ENCODE assay signal across 8 cellular contexts in genomic region chrX:129759576-129760061, GRCh38. TPM values are rescaled to one million over a fixed set of nuclear protein-coding genes. Genes with fewer than 3 reads are reported as not detected.
DNase-seq lines count a peak whose midpoint lies in the region; ATAC-seq and TF ChIP-seq lines count a peak whose summit lies in the region.

No MANE protein-coding gene starts in this region.

- no peaks in the 10 kb centered on the region for H4K20me1 ChIP-seq in neural progenitor cell (ENCODE audit: low read depth)

- H3K27ac ChIP-seq in neural progenitor cell: no peak overlapping the region
- no peak overlapping the region for H3K27ac ChIP-seq in uterus
- H3K27ac ChIP-seq in mesendoderm (ENCODE audit: low read depth, low read length): no peak overlapping the region

- peaks cover 24% of the 10 kb centered on the region for H3K4me1 Mint-ChIP-seq in neural progenitor cell

- no peak overlapping the region for H4K8ac ChIP-seq in mesendoderm (ENCODE audit: low read depth, low read length)

- H3K9ac ChIP-seq in neural progenitor cell (no peak overlapping the region), mesendoderm (ENCODE audit: low read length) (no peak overlapping the region)

- TF ChIP-seq POLR2A in uterus (IDR thresholded peaks at IDR 0.05): no peak

- no peak overlapping the region for H4K5ac ChIP-seq in mesendoderm (ENCODE audit: low read length)

- intact Hi-C loops in uterus (cut with DNase I; ENCODE audit: low total_unique reads): no loop called here

- no peaks in the 10 kb centered on the region for H3K27me3 ChIP-seq in neural progenitor cell
- no peaks in the 10 kb centered on the region for H3K27me3 ChIP-seq in uterus
- no peaks in the 10 kb centered on the region for H3K27me3 ChIP-seq in mesendoderm (ENCODE audit: insufficient read depth, low read length, poor library complexity)

- no peak overlapping the region for H3K4me3 Mint-ChIP-seq in neural progenitor cell

- H3K4me2 ChIP-seq in neural progenitor cell (no peak overlapping the region), mesendoderm (ENCODE audit: low read length) (no peak overlapping the region)

- DNase-seq in AG10803 (ENCODE audit: low read depth): peak; percentile 76
- peak; percentile 4 to 8 (median 6) for DNase-seq in activated CD4-positive, CD25-positive, alpha-beta regulatory T cell (lab: John Stamatoyannopoulos, UW)
- peak; percentile 28 to 37 for DNase-seq in dermis microvascular lymphatic vessel endothelial cell (ENCODE audit: low read depth in 2 of 2)
- peak; percentile 34 for DNase-seq in neural progenitor cell (ENCODE audit: low spot score)
- no peak for DNase-seq in uterus
- DNase-seq in mesendoderm: no peak

- TF ChIP-seq CTCF in AG10803 (conservative IDR thresholded peaks at IDR 0.05; ENCODE audit: low read length): no peak
- TF ChIP-seq CTCF in neural progenitor cell (IDR thresholded peaks at IDR 0.05): no peak
- TF ChIP-seq CTCF in uterus (IDR thresholded peaks at IDR 0.05): no peak

- no peaks in the 10 kb centered on the region for H3K9me3 ChIP-seq in neural progenitor cell (ENCODE audit: low read depth)
- no peaks in the 10 kb centered on the region for H3K9me3 ChIP-seq in uterus

- H3F3A ChIP-seq in neural progenitor cell (ENCODE audit: low read depth): no peaks in the 10 kb centered on the region

- H3K79me1 ChIP-seq in mesendoderm (ENCODE audit: low read length): no peaks in the 10 kb centered on the region

- no peak overlapping the region for H3K4ac ChIP-seq in mesendoderm (ENCODE audit: low read depth, low read length)

- H3K36me3 ChIP-seq in neural progenitor cell (no peaks in the 10 kb centered on the region), uterus (no peaks in the 10 kb centered on the region), mesendoderm (ENCODE audit: control insufficient read depth, insufficient read depth, low read length) (no peaks in the 10 kb centered on the region)

- H3K27ac Mint-ChIP-seq in neural progenitor cell: peak overlapping the region; percentile 78

- H3K27me3 Mint-ChIP-seq in neural progenitor cell (ENCODE audit: insufficient read depth, low read depth): peaks cover 8% of the 10 kb centered on the region

- H3K9me3 Mint-ChIP-seq in neural progenitor cell: no peaks in the 10 kb centered on the region

- H2BK120ac ChIP-seq in mesendoderm (ENCODE audit: low read depth, low read length): no peak overlapping the region

- no peak overlapping the region for H2BK15ac ChIP-seq in mesendoderm (replicated peaks; ENCODE audit: low read depth)

- no peaks in the 10 kb centered on the region for H3K36me3 Mint-ChIP-seq in neural progenitor cell

- ATAC-seq in HG02642 (IDR thresholded peaks at IDR 0.05; ENCODE audit: poor library complexity, unreplicated experiment) (peak; percentile 42), GM18861 (IDR thresholded peaks at IDR 0.05; ENCODE audit: unreplicated experiment) (no peak)

- H3K79me2 ChIP-seq in neural progenitor cell (ENCODE audit: low read depth): no peaks in the 10 kb centered on the region
- H3K79me2 ChIP-seq in mesendoderm (ENCODE audit: control insufficient read depth, insufficient read depth, low read length): no peaks in the 10 kb centered on the region

- no peak overlapping the region for H2AFZ ChIP-seq in neural progenitor cell (replicated peaks)

- H3K4me3 ChIP-seq in AG10803 (ENCODE audit: low read length) (no peak overlapping the region), neural progenitor cell (no peak overlapping the region), uterus (no peak overlapping the region), mesendoderm (ENCODE audit: low read length) (no peak overlapping the region)

- H3K18ac ChIP-seq in mesendoderm (ENCODE audit: low read length): no peak overlapping the region

- H3K4me1 ChIP-seq in neural progenitor cell (no peaks in the 10 kb centered on the region), uterus (no peaks in the 10 kb centered on the region), mesendoderm (ENCODE audit: control insufficient read depth, low read depth, low read length) (no peaks in the 10 kb centered on the region)

- WGBS in mesendoderm (ENCODE audit: extremely low coverage, insufficient coverage, low lambda C conversion rate): no CpG with 5 or more reads among the region's 14 CpGs

- H2BK5ac ChIP-seq in mesendoderm (ENCODE audit: low read length): no peak overlapping the region

- no peak overlapping the region for H2AK5ac ChIP-seq in mesendoderm (ENCODE audit: low read length)

- H3K23ac ChIP-seq in mesendoderm (ENCODE audit: low read length): no peak overlapping the region

- no peak overlapping the region for H3K56ac ChIP-seq in mesendoderm (ENCODE audit: low read length)

RNA-seq across cellular contexts. Expression of gene SASH3, which starts 20.1 kb away (rescaled TPM):
- not detected in 2 replicates for total RNA-seq in dermis microvascular lymphatic vessel endothelial cell
- total RNA-seq in neural progenitor cell (ENCODE audit: low replicate concordance): not detected in 2 replicates
- 1 to 10 TPM in 3 of 4 donors, under 1 TPM in 1; 0.26 to 4.1 (median 2.9) TPM for total RNA-seq in uterus
- not detected for polyA plus RNA-seq in mesendoderm (2013, experiment 1 of 2)
- not detected for polyA plus RNA-seq in mesendoderm (2013, experiment 2 of 2)

RNA-seq across cellular contexts. Expression of gene XPNPEP2, which starts 20.8 kb away (rescaled TPM):
- total RNA-seq in dermis microvascular lymphatic vessel endothelial cell (not detected in 2 replicates), neural progenitor cell (ENCODE audit: low replicate concordance) (0.19 and 1.7 TPM in 2 replicates), uterus (1 to 10 TPM; 2.9 to 4.6 (median 3.9) TPM)
- 0.22 TPM for polyA plus RNA-seq in mesendoderm (2013, experiment 1 of 2)
- 0.10 TPM for polyA plus RNA-seq in mesendoderm (2013, experiment 2 of 2)

Comparison
In these comparisons a context has a peak if more than half of its experiments do, and no peak if none do; other contexts are left out.
1. DNase-seq: peak in AG10803 (single experiment), activated CD4-positive, CD25-positive, alpha-beta regulatory T cell (4 of 4), dermis microvascular lymphatic vessel endothelial cell (2 of 2) and neural progenitor cell (single experiment); none in uterus (0 of 2) and mesendoderm (single experiment).